ENCODE assay signal across 8 cellular contexts in genomic region chr3:112013058-112013783, GRCh38. TPM values are rescaled to one million over a fixed set of nuclear protein-coding genes. Genes with fewer than 3 reads are reported as not detected.
DNase-seq lines count a peak whose midpoint lies in the region; ATAC-seq and TF ChIP-seq lines count a peak whose summit lies in the region.

No MANE protein-coding gene starts in this region.

- peak; percentile 73 for TF ChIP-seq RAD21 in neural cell (conservative IDR thresholded peaks at IDR 0.05)

- POLR2A ChIA-PET in OCI-LY7 (lab: Charles Lee): interaction anchor here (0.5 to 1.5 kb wide), 7 partner anchors 10 to 1592 kb away, joined by 3 to 6 read pairs (median 3); partner anchors contain the start of genes ABHD10 and TAGLN3

- H3K36me3 ChIP-seq in OCI-LY7 (ENCODE audit: insufficient read depth, low read length): no peaks in the 10 kb centered on the region
- H3K36me3 ChIP-seq in neural cell (ENCODE audit: insufficient read depth, low read length): peaks cover 11% of the 10 kb centered on the region

- H3K9me3 ChIP-seq in OCI-LY7 (ENCODE audit: low read length) (no peaks in the 10 kb centered on the region), neural cell (ENCODE audit: low read length) (no peaks in the 10 kb centered on the region)

- H3F3A ChIP-seq in neural cell (ENCODE audit: insufficient read depth, low read length, poor library complexity, severe bottlenecking): no peaks in the 10 kb centered on the region

- BruUV-seq in OCI-LY7 (replicated peaks; lab: Mats Ljungman, UMichigan): no TSS peak

- CTCF ChIA-PET in OCI-LY7 (lab: Charles Lee; ENCODE audit: unreplicated experiment): interaction anchor here (0.5 to 1.6 kb wide), 7 partner anchors 10 to 396 kb away, joined by 3 to 6 read pairs (median 3); no protein-coding TSS in a partner anchor

- H3K27me3 ChIP-seq in neural cell (ENCODE audit: insufficient read depth, low read depth, low read length): no peaks in the 10 kb centered on the region

- intact Hi-C loops in OCI-LY7 (cut with micrococcal nuclease; ENCODE audit: unreplicated experiment): no loop called here

- H2AFZ ChIP-seq in OCI-LY7 (ENCODE audit: low read length) (peak overlapping the region; percentile 4; the same call in 1 of the 2 replicates), neural cell (ENCODE audit: low read depth, low read length) (no peak overlapping the region)

- DNase-seq in NCI-H2171 treated with DMSO at 0.1 percent for 48 hours (lab: John Stamatoyannopoulos, UW): peak; percentile 38
- DNase-seq in NCI-H2171 (lab: John Stamatoyannopoulos, UW): no peak
- peak; percentile 58 for DNase-seq in OCI-LY7 (ENCODE audit: low spot score)
- DNase-seq in activated T-helper 1 cell treated with Interleukin-2 at 50 U/mL for 16 hours (ENCODE audit: low read depth): peak; percentile 33
- peak; percentile 84 for DNase-seq in fibroblast of mammary gland (ENCODE audit: low read depth)
- DNase-seq in substantia nigra (lab: John Stamatoyannopoulos, UW): peak in 40 of 49 donors; percentile 7 to 72 (median 46)

- no peaks in the 10 kb centered on the region for H3K4me1 ChIP-seq in OCI-LY7 (ENCODE audit: insufficient read depth, low read length, poor library complexity, severe bottlenecking)

- no peak overlapping the region for H3K27ac ChIP-seq in OCI-LY7 (ENCODE audit: low read depth, low read length, poor library complexity, severe bottlenecking)
- no peak overlapping the region for H3K27ac ChIP-seq in neural cell (ENCODE audit: low read length)
- no peak overlapping the region for H3K27ac ChIP-seq in substantia nigra (ENCODE audit: low read depth, low read length, poor library complexity, severe bottlenecking)

- peak; percentile 78 for TF ChIP-seq CTCF in OCI-LY7 (conservative IDR thresholded peaks at IDR 0.05; ENCODE audit: low read length)
- TF ChIP-seq CTCF in fibroblast of mammary gland (conservative IDR thresholded peaks at IDR 0.05; ENCODE audit: control insufficient read depth, insufficient read depth, low read depth, low read length): peak; percentile 78
- peak; percentile 69 for TF ChIP-seq CTCF in neural cell (IDR thresholded peaks at IDR 0.05; ENCODE audit: poor library complexity, severe bottlenecking)

- no peak for TF ChIP-seq EP300 in neural cell (conservative IDR thresholded peaks at IDR 0.05; ENCODE audit: poor library complexity, severe bottlenecking)

- H3K4me2 ChIP-seq in OCI-LY7 (ENCODE audit: low read length) (no peak overlapping the region), neural cell (ENCODE audit: low read length) (no peak overlapping the region)

- H4K20me1 ChIP-seq in OCI-LY7 (ENCODE audit: insufficient read depth, low read length): no peaks in the 10 kb centered on the region
- no peaks in the 10 kb centered on the region for H4K20me1 ChIP-seq in neural cell (ENCODE audit: insufficient read depth)

- H3K79me2 ChIP-seq in OCI-LY7 (ENCODE audit: insufficient read depth, low read depth, low read length) (no peaks in the 10 kb centered on the region), neural cell (replicated peaks; ENCODE audit: insufficient read depth, low read length) (peaks cover under 1% of the 10 kb centered on the region)

- no peak overlapping the region for H3K9ac ChIP-seq in neural cell (ENCODE audit: low read length)

- H3K4me3 ChIP-seq in OCI-LY7 (ENCODE audit: low read depth, low read length, poor library complexity, severe bottlenecking) (no peak overlapping the region), fibroblast of mammary gland (ENCODE audit: control insufficient read depth, low read depth, low read length) (no peak overlapping the region), neural cell (ENCODE audit: low read length) (no peak overlapping the region)

- ATAC-seq in HG02798 (IDR thresholded peaks at IDR 0.05; ENCODE audit: poor library complexity, unreplicated experiment): peak; percentile 86

- no peaks in the 10 kb centered on the region for H3K9me2 ChIP-seq in OCI-LY7 (ENCODE audit: insufficient read depth, low read length)
- no peaks in the 10 kb centered on the region for H3K9me2 ChIP-seq in neural cell (ENCODE audit: insufficient read depth, low read length)

TF ChIP-seq in neural cell, 6 proteins besides CTCF, POLR2A, EP300 and RAD21:
- no peak for TF ChIP-seq EZH2 (IDR thresholded peaks at IDR 0.05; ENCODE audit: borderline replicate concordance, insufficient read depth, low read length, poor library complexity, severe bottlenecking)
- peak; percentile 77 for TF ChIP-seq SMC3 (conservative IDR thresholded peaks at IDR 0.05; ENCODE audit: poor library complexity)

RNA-seq across cellular contexts. Expression of gene TAGLN3, which starts 14.5 kb away (rescaled TPM):
- not detected in 2 replicates for total RNA-seq in OCI-LY7 (2014; rRNA removed; shearing (Covaris generic))
- not detected in 2 replicates for total RNA-seq in OCI-LY7 (2022)
- 519 and 568 TPM in 2 replicates for polyA plus RNA-seq in neural cell
- polyA minus RNA-seq in neural cell: 247 and 249 TPM in 2 replicates

RNA-seq across cellular contexts. Expression of gene TMPRSS7, which starts 21.3 kb away (rescaled TPM):
- total RNA-seq in OCI-LY7 (2014; rRNA removed; shearing (Covaris generic)): not detected in 2 replicates
- not detected in 2 replicates for total RNA-seq in OCI-LY7 (2022)
- polyA plus RNA-seq in neural cell: 0.34 and 0.52 TPM in 2 replicates
- 0.46 and 0.73 TPM in 2 replicates for polyA minus RNA-seq in neural cell

RNA-seq across cellular contexts. Expression of gene ABHD10, which starts 34.4 kb away (rescaled TPM):
- 25.8 and 40.8 TPM in 2 replicates for total RNA-seq in OCI-LY7 (2014; rRNA removed; shearing (Covaris generic))
- 45.1 and 46.5 TPM in 2 replicates for total RNA-seq in OCI-LY7 (2022)
- 82.4 and 84.7 TPM in 2 replicates for polyA plus RNA-seq in neural cell
- polyA minus RNA-seq in neural cell: 102 and 106 TPM in 2 replicates
